11 cellular contexts compared by ENCODE assay signal in genomic region chr2:69535739-69536374, GRCh38.
DNase-seq lines count a peak whose midpoint lies in the region; ATAC-seq lines count a peak whose summit lies in the region.
"Had no signal": no experiment of that assay in that cellular context is flagged by ENCODE, and none has a peak within 500 bp of the region (broad histone marks: within the 10 kb centered on the region; RNA-seq: fewer than 3 reads in every experiment).

No MANE protein-coding gene starts in this region.

- H3K9me3 ChIP-seq in naive thymus-derived CD4-positive, alpha-beta T cell (ENCODE audit: control insufficient read depth in 2 of 3, low read length in 3 of 3), result peaks cover 0 to 9% (median 5%) of the 10 kb centered on the region in 3 experiments
- H3K9me3 ChIP-seq: body of pancreas had no signal

- DNase-seq in SKM-1 (lab: John Stamatoyannopoulos, UW; ENCODE audit: unreplicated experiment) (peak; percentile 39), SW480 (ENCODE audit: low spot score) (no peak), LoVo (ENCODE audit: low spot score) (no peak), posterior vena cava (ENCODE audit: low spot score) (no peak)
- DNase-seq in naive thymus-derived CD4-positive, alpha-beta T cell, result no peak
- DNase-seq: activated CD4-positive, alpha-beta T cell treated with anti-CD3 and anti-CD28 coated beads, Interleukin-2, amount 50 U/mL, for 1 hour; foreskin fibroblast; mucosa of descending colon had no signal

- H3K4me1 Mint-ChIP-seq in naive thymus-derived CD4-positive, alpha-beta T cell, result peaks cover 20 to 62% (median 43%) of the 10 kb centered on the region in 7 donors

- intact Hi-C loops in naive thymus-derived CD4-positive, alpha-beta T cell (cut with micrococcal nuclease), result no loop called here
- intact Hi-C loops in posterior vena cava (cut with DNase I), result no loop called here

- H3K27me3 Mint-ChIP-seq in naive thymus-derived CD4-positive, alpha-beta T cell, result no peaks in the 10 kb centered on the region

- CTCF ChIA-PET in naive thymus-derived CD4-positive, alpha-beta T cell (lab: Charles Lee), result interaction anchor here (1.1 kb wide), 1 partner anchor 31 kb away, joined by 4 read pairs; no protein-coding TSS in a partner anchor

- H3K36me3 ChIP-seq in naive thymus-derived CD4-positive, alpha-beta T cell (ENCODE audit: control insufficient read depth in 2 of 3, insufficient read depth in 3 of 3, low read length in 3 of 3), result peaks cover 21 to 98% (median 59%) of the 10 kb centered on the region in 3 experiments

- peaks cover 0 to 19% (median 4%) of the 10 kb centered on the region in 11 donors for H3K9me3 Mint-ChIP-seq in naive thymus-derived CD4-positive, alpha-beta T cell

- no peak overlapping the region for H3K4me3 ChIP-seq in naive thymus-derived CD4-positive, alpha-beta T cell (ENCODE audit: low read length)
- H3K4me3 ChIP-seq: body of pancreas, mucosa of descending colon had no signal

- peak overlapping the region; percentile 20 to 90 (median 77) for H3K27ac Mint-ChIP-seq in naive thymus-derived CD4-positive, alpha-beta T cell

- POLR2A ChIA-PET in naive thymus-derived CD4-positive, alpha-beta T cell (lab: Charles Lee), result interaction anchor here (1.0 kb wide), 1 partner anchor 109 kb away, joined by 3 read pairs; no protein-coding TSS in a partner anchor

- no peak overlapping the region for H3K27ac ChIP-seq in naive thymus-derived CD4-positive, alpha-beta T cell (ENCODE audit: low read depth, low read length)
- H3K27ac ChIP-seq: body of pancreas had no signal

- H3K4me1 ChIP-seq in naive thymus-derived CD4-positive, alpha-beta T cell (ENCODE audit: control insufficient read depth in 2 of 2, insufficient read depth in 2 of 2, low read length in 2 of 2), result peaks cover 0 to 4% of the 10 kb centered on the region in 2 donors
- H3K4me1 ChIP-seq: body of pancreas had no signal

- ATAC-seq in GM18858 (IDR thresholded peaks at IDR 0.05; ENCODE audit: unreplicated experiment) (peak; percentile 63), HG02588 (IDR thresholded peaks at IDR 0.05; ENCODE audit: unreplicated experiment) (peak; percentile 51)
- ATAC-seq in naive thymus-derived CD4-positive, alpha-beta T cell, result peak; percentile 45
- ATAC-seq: body of pancreas, mucosa of descending colon had no signal

- H3K4me3 Mint-ChIP-seq in naive thymus-derived CD4-positive, alpha-beta T cell, result peak overlapping the region in 2 of 10 donors; percentile 4 to 6

- peaks cover 19 to 94% (median 82%) of the 10 kb centered on the region in 5 donors for H3K36me3 Mint-ChIP-seq in naive thymus-derived CD4-positive, alpha-beta T cell

- no peaks in the 10 kb centered on the region for H3K27me3 ChIP-seq in naive thymus-derived CD4-positive, alpha-beta T cell (ENCODE audit: control insufficient read depth in 2 of 2, insufficient read depth in 2 of 2, low read length in 2 of 2)
- H3K27me3 ChIP-seq: body of pancreas had no signal
